Comparison of ENCODE assay signal across 18 cellular contexts in genomic region chr6:38153511-38153910, GRCh38.
DNase-seq lines count a peak whose midpoint lies in the region; ATAC-seq, FAIRE-seq and TF ChIP-seq lines count a peak whose summit lies in the region.
"Had no signal": no experiment of that assay in that cellular context is flagged by ENCODE, and none has a peak within 500 bp of the region (broad histone marks: within the 10 kb centered on the region; RNA-seq: fewer than 3 reads in every experiment).

No MANE protein-coding gene starts in this region.

- H3K4me3 ChIP-seq in IMR-90 (ENCODE audit: insufficient read depth, low read depth, low read length) (no peak overlapping the region), H1 (ENCODE audit: extremely low read depth in 1 of 4, insufficient read depth in 2 of 4, low read depth in 3 of 4, low read length in 4 of 4) (no peak overlapping the region), upper lobe of right lung (no peak overlapping the region)
- H3K4me3 ChIP-seq: GM23248, PC-9 had no signal

- in situ Hi-C loops in IMR-90 (cut with MboI; ENCODE audit: low sequenced_read_pairs): no loop called here

- H2BK12ac ChIP-seq in H1 (ENCODE audit: low read depth, low read length): no peak overlapping the region

- TSS peak; percentile 71 for BruUV-seq in IMR-90 (replicated peaks; lab: Mats Ljungman, UMichigan)

- H2BK120ac ChIP-seq in IMR-90 (ENCODE audit: low read depth, low read length): no peak overlapping the region
- H2BK120ac ChIP-seq in H1 (replicated peaks; ENCODE audit: low read depth, low read length): no peak overlapping the region

- no peaks in the 10 kb centered on the region for H3K27me3 Mint-ChIP-seq in natural killer cell (ENCODE audit: low read depth in 2 of 2)
- no peaks in the 10 kb centered on the region for H3K27me3 Mint-ChIP-seq in natural killer cell treated with Interleukin-12 subunit alpha and Interleukin-12 subunit beta and Interleukin-15 and Interleukin-18, amount 100 ng/mL, for 72 hours

- H2AK5ac ChIP-seq in IMR-90 (ENCODE audit: low read depth, low read length) (no peak overlapping the region), H1 (ENCODE audit: low read depth, low read length) (no peak overlapping the region)

- DNase-seq in natural killer cell (no peak), IMR-90 (no peak), H1 (ENCODE audit: low read depth in 1 of 2, low spot score in 2 of 2) (no peak), upper lobe of right lung (peak; percentile 51), DMS 273 (lab: John Stamatoyannopoulos, UW; ENCODE audit: unreplicated experiment) (no peak), NCI-H1048 (lab: John Stamatoyannopoulos, UW) (no peak), SW480 (ENCODE audit: low spot score) (no peak)
- DNase-seq in natural killer cell treated with Interleukin-12 subunit alpha and Interleukin-12 subunit beta and Interleukin-15 and Interleukin-18, amount 100 ng/mL, for 72 hours (ENCODE audit: low spot score): no peak
- DNase-seq: DMS 273 treated with DMSO at 0.1 percent for 48 hours, DND-41, GM23248, KBM-7, NCI-H1694 treated with DMSO at 0.1 percent for 48 hours, NCI-H510A, NCI-H82, PC-9 had no signal

- no peak overlapping the region for H4K8ac ChIP-seq in IMR-90 (ENCODE audit: low read depth in 2 of 2, low read length in 2 of 2)
- H4K8ac ChIP-seq in H1 (ENCODE audit: extremely low read depth, insufficient read depth, low read length): no peak overlapping the region

- H4K20me1 ChIP-seq in IMR-90 (ENCODE audit: insufficient read depth, low read length): peaks cover 55% of the 10 kb centered on the region
- no peaks in the 10 kb centered on the region for H4K20me1 ChIP-seq in H1 (replicated peaks in 1 of 2; ENCODE audit: control insufficient read depth in 1 of 2, insufficient read depth in 2 of 2, low read length in 2 of 2)

- H3K36me3 ChIP-seq in IMR-90 (ENCODE audit: control insufficient read depth, insufficient read depth, low read length) (peaks cover 15% of the 10 kb centered on the region), H1 (ENCODE audit: control insufficient read depth in 2 of 4, insufficient read depth in 4 of 4, low read length in 3 of 4) (no peaks in the 10 kb centered on the region), upper lobe of right lung (no peaks in the 10 kb centered on the region)

- H3K23me2 ChIP-seq in H1 (ENCODE audit: low read depth, low read length): no peaks in the 10 kb centered on the region

- no peak for FAIRE-seq in H1 (lab: Jason Lieb, UNC)
- FAIRE-seq: G401.6 had no signal

- H3K4me1 Mint-ChIP-seq in natural killer cell: peaks cover 27 to 46% of the 10 kb centered on the region in 2 donors
- peaks cover 16 to 30% of the 10 kb centered on the region in 2 donors for H3K4me1 Mint-ChIP-seq in natural killer cell treated with Interleukin-12 subunit alpha and Interleukin-12 subunit beta and Interleukin-15 and Interleukin-18, amount 100 ng/mL, for 72 hours (ENCODE audit: low read depth in 2 of 2)

- peak overlapping the region; percentile 20 to 46 for H3K27ac Mint-ChIP-seq in natural killer cell
- no peak overlapping the region for H3K27ac Mint-ChIP-seq in natural killer cell treated with Interleukin-12 subunit alpha and Interleukin-12 subunit beta and Interleukin-15 and Interleukin-18, amount 100 ng/mL, for 72 hours

- ATAC-seq in natural killer cell (no peak), IMR-90 (ENCODE audit: low read depth) (no peak), upper lobe of right lung (no peak)
- no peak for ATAC-seq in natural killer cell treated with Interleukin-12 subunit alpha and Interleukin-12 subunit beta and Interleukin-15 and Interleukin-18, amount 100 ng/mL, for 72 hours

- H4K5ac ChIP-seq in IMR-90 (ENCODE audit: low read depth, low read length) (no peak overlapping the region), H1 (ENCODE audit: insufficient read length, low read depth, low read length) (no peak overlapping the region)

- H2BK15ac ChIP-seq in IMR-90 (ENCODE audit: low read depth, low read length) (no peak overlapping the region), H1 (ENCODE audit: low read length) (no peak overlapping the region)

- H3K56ac ChIP-seq in IMR-90 (ENCODE audit: extremely low read depth, insufficient read depth, low read length) (no peak overlapping the region), H1 (replicated peaks; ENCODE audit: insufficient read length, low read depth, low read length) (no peak overlapping the region)

- no peak for TF ChIP-seq POLR2A in IMR-90 (IDR thresholded peaks at IDR 0.05; ENCODE audit: low read depth, low read length)
- no peak for TF ChIP-seq POLR2A in H1 (IDR thresholded peaks at IDR 0.05; ENCODE audit: control extremely low read depth in 1 of 2, low read depth in 2 of 2, low read length in 2 of 2)

- no peak overlapping the region for H3K18ac ChIP-seq in IMR-90 (ENCODE audit: low read depth, low read length)
- H3K18ac ChIP-seq in H1 (ENCODE audit: extremely low read depth, low read length): no peak overlapping the region

- no peaks in the 10 kb centered on the region for H3K9me3 Mint-ChIP-seq in natural killer cell
- H3K9me3 Mint-ChIP-seq in natural killer cell treated with Interleukin-12 subunit alpha and Interleukin-12 subunit beta and Interleukin-15 and Interleukin-18, amount 100 ng/mL, for 72 hours: no peaks in the 10 kb centered on the region

- no peaks in the 10 kb centered on the region for H3K36me3 Mint-ChIP-seq in natural killer cell
- H3K36me3 Mint-ChIP-seq in natural killer cell treated with Interleukin-12 subunit alpha and Interleukin-12 subunit beta and Interleukin-15 and Interleukin-18, amount 100 ng/mL, for 72 hours: no peaks in the 10 kb centered on the region

- H3K79me2 ChIP-seq in H1 (ENCODE audit: control insufficient read depth in 1 of 2, insufficient read depth in 2 of 2, low read length in 2 of 2): no peaks in the 10 kb centered on the region

- intact Hi-C loops in natural killer cell (cut with micrococcal nuclease): no loop called here
- intact Hi-C loops in IMR-90 (cut with micrococcal nuclease): loop anchor here (10.0 kb wide), 1 partner anchor 449 kb away; no protein-coding TSS in a partner anchor
- intact Hi-C loops in upper lobe of right lung (cut with DNase I): no loop called here

- H3K9ac ChIP-seq in IMR-90 (ENCODE audit: low read depth, low read length): no peak overlapping the region
- H3K9ac ChIP-seq in H1 (replicated peaks in 1 of 4; ENCODE audit: extremely low read depth in 1 of 4, low read depth in 3 of 4, low read length in 3 of 4): no peak overlapping the region
- H3K9ac ChIP-seq: GM23248 had no signal

- H2BK5ac ChIP-seq in IMR-90 (ENCODE audit: low read depth, low read length, poor library complexity, severe bottlenecking) (no peak overlapping the region), H1 (ENCODE audit: low read depth, low read length) (0 out of 2 replicates have a peak overlapping the region, but pooled peaks have one; percentile 30)

- H2AK9ac ChIP-seq in IMR-90 (replicated peaks; ENCODE audit: low read depth, low read length, poor library complexity): no peak overlapping the region

- H3K27ac ChIP-seq in IMR-90 (ENCODE audit: insufficient read depth, low read length) (no peak overlapping the region), H1 (ENCODE audit: low read depth, low read length) (no peak overlapping the region), upper lobe of right lung (no peak overlapping the region)
- H3K27ac ChIP-seq: GM23248, PC-9, RWPE1 had no signal

- H2AFZ ChIP-seq in IMR-90 (replicated peaks; ENCODE audit: low read length, poor library complexity): no peak overlapping the region
- H2AFZ ChIP-seq in H1 (ENCODE audit: low read length): no peak overlapping the region
- H2AFZ ChIP-seq: GM23248, PC-9 had no signal

- no peaks in the 10 kb centered on the region for H3K27me3 ChIP-seq in IMR-90 (ENCODE audit: control insufficient read depth, insufficient read depth, low read length)
- H3K27me3 ChIP-seq in H1 (replicated peaks in 1 of 4; ENCODE audit: control insufficient read depth in 3 of 4, extremely low read depth in 1 of 4, insufficient read depth in 3 of 4, low read length in 3 of 4): no peaks in the 10 kb centered on the region
- no peaks in the 10 kb centered on the region for H3K27me3 ChIP-seq in upper lobe of right lung

- TF ChIP-seq RAD21 in IMR-90 (IDR thresholded peaks at IDR 0.05; ENCODE audit: low read length) (no peak), H1 (IDR thresholded peaks at IDR 0.05 in 1 of 2, conservative IDR thresholded peaks at IDR 0.05 in 1 of 2; ENCODE audit: low read depth in 2 of 2, low read length in 2 of 2) (no peak)

- TF ChIP-seq CTCF in natural killer cell (IDR thresholded peaks at IDR 0.05) (no peak), IMR-90 (conservative IDR thresholded peaks at IDR 0.05; ENCODE audit: low read depth, low read length) (no peak), H1 (IDR thresholded peaks at IDR 0.05; ENCODE audit: control extremely low read depth in 1 of 3, insufficient read depth in 1 of 3, low read depth in 1 of 3, low read length in 3 of 3) (no peak), upper lobe of right lung (IDR thresholded peaks at IDR 0.05) (no peak)

- dilution Hi-C loops in IMR-90 (cut with HindIII; ENCODE audit: low sequenced_read_pairs, unreplicated experiment): no loop called here

- H3K4me1 ChIP-seq in IMR-90 (ENCODE audit: control insufficient read depth, insufficient read depth, low read length): peaks cover 27% of the 10 kb centered on the region
- peaks cover 0 to 8% (median 0%) of the 10 kb centered on the region in 4 experiments; a peak in 3 of 7 replicates for H3K4me1 ChIP-seq in H1 (replicated peaks in 1 of 4; ENCODE audit: control insufficient read depth in 3 of 4, insufficient read depth in 4 of 4, low read length in 3 of 4)
- H3K4me1 ChIP-seq in upper lobe of right lung: peaks cover 23% of the 10 kb centered on the region

- POLR2A ChIA-PET in IMR-90 (lab: Charles Lee; ENCODE audit: unreplicated experiment): no interaction called here
- POLR2A ChIA-PET in H1 (lab: Charles Lee; ENCODE audit: partially characterized antibody): interaction anchor here (1.0 kb wide), 1 partner anchor 10 kb away, joined by 3 read pairs; no protein-coding TSS in a partner anchor

- H2BK20ac ChIP-seq in IMR-90 (ENCODE audit: low read depth, low read length) (no peak overlapping the region), H1 (ENCODE audit: low read length) (no peak overlapping the region)

- H3K4me2 ChIP-seq in IMR-90 (ENCODE audit: low read depth, low read length): no peak overlapping the region
- H3K4me2 ChIP-seq in H1 (ENCODE audit: insufficient read depth in 1 of 2, low read depth in 2 of 2, low read length in 2 of 2): no peak overlapping the region
- H3K4me2 ChIP-seq: PC-9 had no signal

- TF ChIP-seq EP300 in H1 (IDR thresholded peaks at IDR 0.05; ENCODE audit: borderline replicate concordance in 1 of 2, low read depth in 2 of 2, low read length in 2 of 2): no peak

- CTCF ChIA-PET in IMR-90 (lab: Yijun Ruan, JAX) (no interaction called here), H1 (lab: Charles Lee; ENCODE audit: partially characterized antibody) (interaction anchor here (0.9 to 1.5 kb wide), 2 partner anchors 9 to 425 kb away, joined by 3 to 5 read pairs; no protein-coding TSS in a partner anchor)

- peaks cover 21% of the 10 kb centered on the region for H3K9me1 ChIP-seq in IMR-90 (ENCODE audit: insufficient read depth, low read length)

- WGBS in IMR-90 (ENCODE audit: extremely low coverage in 2 of 2, insufficient read length in 1 of 2), 2 experiments: 100% methylated on average over 2 of the region's 7 CpGs; no CpG with 5 or more reads in 1 of the 2 experiments
- WGBS in H1 (ENCODE audit: extremely low coverage in 1 of 2, insufficient coverage in 1 of 2, insufficient read length in 1 of 2, insufficient replicate concordance in 2 of 2, low coverage in 1 of 2, low lambda C conversion rate in 2 of 2, missing lambda C conversion rate in 1 of 2), 2 experiments: 100% methylated on average over 7 of the region's 7 CpGs; no CpG with 5 or more reads in 1 of the 2 experiments

- H3K23ac ChIP-seq in IMR-90 (ENCODE audit: low read depth, low read length) (no peak overlapping the region), H1 (ENCODE audit: insufficient read length) (no peak overlapping the region)

- no peak overlapping the region for H3K14ac ChIP-seq in IMR-90 (replicated peaks; ENCODE audit: low read depth, low read length)
- H3K14ac ChIP-seq in H1 (ENCODE audit: insufficient read length): no peak overlapping the region

- H3K9me3 ChIP-seq in IMR-90 (ENCODE audit: control insufficient read depth, insufficient read depth, low read length): no peaks in the 10 kb centered on the region
- no peaks in the 10 kb centered on the region for H3K9me3 ChIP-seq in H1 (ENCODE audit: insufficient read depth in 2 of 2, low read depth in 1 of 2, low read length in 1 of 2)
- no peaks in the 10 kb centered on the region for H3K9me3 ChIP-seq in upper lobe of right lung

- H3K79me1 ChIP-seq in IMR-90 (ENCODE audit: low read depth in 1 of 2, low read length in 2 of 2): peaks cover 22 to 88% of the 10 kb centered on the region in 2 experiments
- no peaks in the 10 kb centered on the region for H3K79me1 ChIP-seq in H1 (ENCODE audit: low read depth, low read length)

- H3K4ac ChIP-seq in IMR-90 (ENCODE audit: low read depth, low read length): no peak overlapping the region
- no peak overlapping the region for H3K4ac ChIP-seq in H1 (replicated peaks; ENCODE audit: insufficient read length, low read depth, low read length)

- no peak overlapping the region for H3K4me3 Mint-ChIP-seq in natural killer cell
- H3K4me3 Mint-ChIP-seq in natural killer cell treated with Interleukin-12 subunit alpha and Interleukin-12 subunit beta and Interleukin-15 and Interleukin-18, amount 100 ng/mL, for 72 hours: no peak overlapping the region

- no peak overlapping the region for H4K91ac ChIP-seq in IMR-90 (ENCODE audit: insufficient read depth, low read depth, low read length)
- H4K91ac ChIP-seq in H1 (replicated peaks; ENCODE audit: insufficient read length, low read length): no peak overlapping the region

Comparison
In these comparisons a context has a peak if more than half of its experiments do, and no peak if none do; other contexts are left out.
1. H3K27ac Mint-ChIP-seq: peak in natural killer cell (2 of 2); none in natural killer cell treated with Interleukin-12 subunit alpha and Interleukin-12 subunit beta and Interleukin-15 and Interleukin-18, amount 100 ng/mL, for 72 hours (0 of 2).